Comparison of ENCODE assay signal across 9 cellular contexts in genomic region chrX:115898382-115899001, GRCh38.
DNase-seq lines count a peak whose midpoint lies in the region; ATAC-seq and TF ChIP-seq lines count a peak whose summit lies in the region.
"Had no signal": no experiment of that assay in that cellular context is flagged by ENCODE, and none has a peak within 500 bp of the region (broad histone marks: within the 10 kb centered on the region; RNA-seq: fewer than 3 reads in every experiment).

No MANE protein-coding gene starts in this region.

- H3K27me3 Mint-ChIP-seq in CD4-positive, alpha-beta memory T cell = no peaks in the 10 kb centered on the region

- CTCF ChIA-PET in CD4-positive, alpha-beta memory T cell (lab: Charles Lee; ENCODE audit: partially characterized antibody) = no interaction called here

- no peak overlapping the region for H3K27ac ChIP-seq in CD4-positive, alpha-beta memory T cell (ENCODE audit: low read depth, low read length)
- H3K27ac ChIP-seq in esophagus squamous epithelium = no peak overlapping the region
- H3K27ac ChIP-seq: neutrophil had no signal

- H3K27me3 ChIP-seq in CD4-positive, alpha-beta memory T cell (ENCODE audit: insufficient read depth, low read length) = no peaks in the 10 kb centered on the region
- H3K27me3 ChIP-seq in esophagus squamous epithelium = no peaks in the 10 kb centered on the region
- H3K27me3 ChIP-seq: neutrophil had no signal

- TF ChIP-seq POLR2A in esophagus squamous epithelium (IDR thresholded peaks at IDR 0.05) = no peak

- no peaks in the 10 kb centered on the region for H3K9me3 ChIP-seq in CD4-positive, alpha-beta memory T cell (ENCODE audit: control insufficient read depth in 1 of 2, low read length in 2 of 2)
- peaks cover 0 to 9% (median 0%) of the 10 kb centered on the region in 3 donors for H3K9me3 ChIP-seq in esophagus squamous epithelium
- H3K9me3 ChIP-seq: neutrophil had no signal

- peaks cover 0 to 21% (median 1%) of the 10 kb centered on the region in 4 donors for H3K4me1 Mint-ChIP-seq in CD4-positive, alpha-beta memory T cell

- TF ChIP-seq CTCF in esophagus squamous epithelium (IDR thresholded peaks at IDR 0.05) = peak in 2 of 6 experiments; percentile 40 to 46

- H3K36me3 Mint-ChIP-seq in CD4-positive, alpha-beta memory T cell = no peaks in the 10 kb centered on the region

- POLR2A ChIA-PET in CD4-positive, alpha-beta memory T cell (lab: Charles Lee; ENCODE audit: partially characterized antibody) = no interaction called here

- peak overlapping the region in 3 of 7 donors; percentile 25 to 80 (median 74) for H3K27ac Mint-ChIP-seq in CD4-positive, alpha-beta memory T cell

- H3K4me3 ChIP-seq in CD4-positive, alpha-beta memory T cell (ENCODE audit: low read length in 2 of 2) = no peak overlapping the region
- no peak overlapping the region for H3K4me3 ChIP-seq in esophagus squamous epithelium

- H3K4me1 ChIP-seq in CD4-positive, alpha-beta memory T cell (ENCODE audit: insufficient read depth, low read length) = no peaks in the 10 kb centered on the region
- H3K4me1 ChIP-seq in esophagus squamous epithelium = peaks cover 0 to 1% (median 0%) of the 10 kb centered on the region in 3 donors

- ATAC-seq in GM19023 (IDR thresholded peaks at IDR 0.05; ENCODE audit: unreplicated experiment) = peak; percentile 68
- peak; percentile 82 for ATAC-seq in HG03439 (IDR thresholded peaks at IDR 0.05; ENCODE audit: unreplicated experiment)

- WGBS in esophagus squamous epithelium, 2 donors = 47 to 96% methylated on average over 2 to 5 of the region's 8 CpGs

- intact Hi-C loops in CD4-positive, alpha-beta memory T cell (cut with micrococcal nuclease) = no loop called here
- intact Hi-C loops in esophagus squamous epithelium (cut with DNase I) = no loop called here

- DNase-seq in CD4-positive, alpha-beta memory T cell = peak in 4 of 5 donors; percentile 78 to 79 (median 79)
- peak; percentile 58 for DNase-seq in RPMI7951 (ENCODE audit: low read depth)
- DNase-seq in iPS-NIHi11 (ENCODE audit: low spot score) = peak; percentile 14
- no peak for DNase-seq in SHP77 (lab: John Stamatoyannopoulos, UW)
- DNase-seq in SHP77 treated with DMSO at 0.1 percent for 48 hours (lab: John Stamatoyannopoulos, UW) = no peak
- no peak for DNase-seq in esophagus squamous epithelium (lab: John Stamatoyannopoulos, UW)

- no peaks in the 10 kb centered on the region for H3K36me3 ChIP-seq in CD4-positive, alpha-beta memory T cell (ENCODE audit: insufficient read depth, low read length)
- H3K36me3 ChIP-seq in esophagus squamous epithelium = no peaks in the 10 kb centered on the region
- H3K36me3 ChIP-seq: neutrophil had no signal

- no peak overlapping the region for H3K4me3 Mint-ChIP-seq in CD4-positive, alpha-beta memory T cell

- H3K9me3 Mint-ChIP-seq in CD4-positive, alpha-beta memory T cell = peaks cover 0 to 10% (median 0%) of the 10 kb centered on the region in 8 donors

Comparison
In these comparisons a context has a peak if more than half of its experiments do, and no peak if none do; other contexts are left out.
1. DNase-seq: peak in CD4-positive, alpha-beta memory T cell (4 of 5), RPMI7951 (single experiment) and iPS-NIHi11 (single experiment); none in SHP77 (0 of 2), SHP77 treated with DMSO at 0.1 percent for 48 hours (single experiment) and esophagus squamous epithelium (single experiment).